In genomic region chr7:152076940-152077933, GRCh38 we compare ENCODE assay signal across 17 cellular contexts. TPM values are rescaled to one million over a fixed set of nuclear protein-coding genes. Genes with fewer than 3 reads are reported as not detected.
DNase-seq lines count a peak whose midpoint lies in the region; ATAC-seq and TF ChIP-seq lines count a peak whose summit lies in the region.
"Had no signal": no experiment of that assay in that cellular context is flagged by ENCODE, and none has a peak within 500 bp of the region (broad histone marks: within the 10 kb centered on the region; RNA-seq: fewer than 3 reads in every experiment).

No MANE protein-coding gene starts in this region.

- H3K27me3 Mint-ChIP-seq in T-helper 17 cell = no peaks in the 10 kb centered on the region
- H3K27me3 Mint-ChIP-seq: naive B cell had no signal

- H3K4me1 Mint-ChIP-seq in T-helper 17 cell = peaks cover 34% of the 10 kb centered on the region

- no peak overlapping the region for H3K4me3 Mint-ChIP-seq in T-helper 17 cell
- H3K4me3 Mint-ChIP-seq: CD8-positive, alpha-beta T cell; immature natural killer cell; stimulated activated effector memory CD8-positive, alpha-beta T cell treated with anti-CD3 and anti-CD28 coated beads, Interleukin-12 subunit alpha, Interleukin-12 subunit beta, amount 100 ng/mL, for 72 hours had no signal

- peaks cover 39% of the 10 kb centered on the region for H3K4me1 ChIP-seq in psoas muscle
- peaks cover 19% of the 10 kb centered on the region for H3K4me1 ChIP-seq in vagina
- no peaks in the 10 kb centered on the region for H3K4me1 ChIP-seq in uterus

- H3K4me3 ChIP-seq in psoas muscle = no peak overlapping the region
- no peak overlapping the region for H3K4me3 ChIP-seq in vagina
- no peak overlapping the region for H3K4me3 ChIP-seq in uterus
- H3K4me3 ChIP-seq: dorsolateral prefrontal cortex had no signal

- peaks cover 2% of the 10 kb centered on the region for H3K36me3 Mint-ChIP-seq in T-helper 17 cell (ENCODE audit: low read depth)
- H3K36me3 Mint-ChIP-seq: immature natural killer cell; stimulated activated effector memory CD8-positive, alpha-beta T cell treated with anti-CD3 and anti-CD28 coated beads, Interleukin-12 subunit alpha, Interleukin-12 subunit beta, amount 100 ng/mL, for 72 hours had no signal

- H3K9me3 ChIP-seq in T-helper 17 cell (ENCODE audit: control insufficient read depth, low read length, poor library complexity, severe bottlenecking) (no peaks in the 10 kb centered on the region), psoas muscle (no peaks in the 10 kb centered on the region), vagina (no peaks in the 10 kb centered on the region), uterus (no peaks in the 10 kb centered on the region)

- intact Hi-C loops in psoas muscle (cut with DNase I) (no loop called here), vagina (cut with DNase I) (no loop called here), uterus (cut with DNase I; ENCODE audit: low total_unique reads) (no loop called here)

- H3K27me3 ChIP-seq in psoas muscle (ENCODE audit: insufficient read depth in 3 of 3, low read length in 2 of 3) (no peaks in the 10 kb centered on the region), vagina (no peaks in the 10 kb centered on the region), uterus (no peaks in the 10 kb centered on the region)
- H3K27me3 ChIP-seq: dorsolateral prefrontal cortex had no signal

- 45 to 59% (median 50%) methylated on average over 8 of the region's 8 CpGs for WGBS in psoas muscle, 3 donors

- no peaks in the 10 kb centered on the region for H3K36me3 ChIP-seq in psoas muscle (ENCODE audit: insufficient read depth in 1 of 2, low read depth in 1 of 2)
- no peaks in the 10 kb centered on the region for H3K36me3 ChIP-seq in vagina
- no peaks in the 10 kb centered on the region for H3K36me3 ChIP-seq in uterus

- DNase-seq in HT1080 (ENCODE audit: low read depth) = peak; percentile 3
- DNase-seq in T-helper 17 cell = no peak
- peak; percentile 41 for DNase-seq in glomerular visceral epithelial cell (ENCODE audit: extremely low spot score)
- DNase-seq in psoas muscle = peak; percentile 52 to 71
- DNase-seq in vagina (ENCODE audit: extremely low spot score in 2 of 2) = no peak
- no peak for DNase-seq in stimulated activated CD4-positive, alpha-beta T cell treated with anti-CD3 and anti-CD28 coated beads, Interleukin-2, amount 100 ng/mL, for 48 hours
- no peak for DNase-seq in uterus
- DNase-seq: activated CD4-positive, alpha-beta T cell treated with anti-CD3 and anti-CD28 coated beads for 1 hour; activated T-cell treated with anti-CD3 and anti-CD28 coated beads, Interleukin-2, amount 50 U/mL, for 1 hour; dorsolateral prefrontal cortex; GOT3; immature natural killer cell; MM.1S; naive B cell; stimulated activated CD4-positive, alpha-beta T cell treated with anti-CD3 and anti-CD28 coated beads, Interleukin-4, amount 100 ng/mL, for 24 hours had no signal

- TF ChIP-seq CTCF in psoas muscle (IDR thresholded peaks at IDR 0.05) = no peak
- no peak for TF ChIP-seq CTCF in vagina (IDR thresholded peaks at IDR 0.05)
- TF ChIP-seq CTCF in uterus (IDR thresholded peaks at IDR 0.05) = no peak

- H3K27ac Mint-ChIP-seq in T-helper 17 cell = peak overlapping the region; percentile 62
- H3K27ac Mint-ChIP-seq: CD8-positive, alpha-beta T cell; stimulated activated effector memory CD8-positive, alpha-beta T cell treated with anti-CD3 and anti-CD28 coated beads, Interleukin-12 subunit alpha, Interleukin-12 subunit beta, amount 100 ng/mL, for 72 hours had no signal

- H3K27ac ChIP-seq in psoas muscle (peak overlapping the region; percentile 56), vagina (no peak overlapping the region), uterus (no peak overlapping the region)
- H3K27ac ChIP-seq: dorsolateral prefrontal cortex had no signal

- ATAC-seq in T-helper 17 cell (no peak), psoas muscle (peak; percentile 78 to 89 (median 86))
- ATAC-seq: CD8-positive, alpha-beta T cell; stimulated activated effector memory CD8-positive, alpha-beta T cell treated with anti-CD3 and anti-CD28 coated beads, Interleukin-12 subunit alpha, Interleukin-12 subunit beta, amount 100 ng/mL, for 72 hours had no signal

- TF ChIP-seq POLR2A in vagina (IDR thresholded peaks at IDR 0.05) (no peak), uterus (IDR thresholded peaks at IDR 0.05) (no peak)

RNA-seq across cellular contexts. Expression of gene GALNT11, which starts 51.8 kb away (rescaled TPM):
- 21.9 and 27.0 TPM in 2 replicates for total RNA-seq in HT1080 (2014; rRNA removed; shearing (Covaris generic))
- 35.3 and 42.8 TPM in 2 replicates for polyA plus RNA-seq in HT1080 (2015; cell fraction: cytosol; rRNA removed)
- polyA plus RNA-seq in HT1080 (2015; cell fraction: nucleus; rRNA removed) = 31.6 and 31.7 TPM in 2 replicates
- total RNA-seq in T-helper 17 cell = 10 to 100 TPM; 23.7 to 25.3 TPM
- 10 to 100 TPM; 11.2 to 20.6 (median 17.6) TPM for total RNA-seq in psoas muscle
- polyA plus RNA-seq in psoas muscle = 10 to 100 TPM; 13.6 to 20.3 (median 14.0) TPM
- 46.9 TPM for total RNA-seq in vagina
- 10 to 100 TPM; 30.3 to 91.9 (median 34.4) TPM for total RNA-seq in uterus

Comparison
In these comparisons a context has a peak if more than half of its experiments do, and no peak if none do; other contexts are left out.
1. DNase-seq: peak in HT1080 (single experiment), glomerular visceral epithelial cell (single experiment) and psoas muscle (2 of 2); none in T-helper 17 cell (0 of 3), vagina (0 of 2), stimulated activated CD4-positive, alpha-beta T cell treated with anti-CD3 and anti-CD28 coated beads, Interleukin-2, amount 100 ng/mL, for 48 hours (0 of 2) and uterus (0 of 2).